Comparison of ENCODE assay signal across 1 cellular context in genomic region chr5:149063017-149063687, GRCh38.
TF ChIP-seq lines count a peak whose summit lies in the region.

Gene SH3TC2 (minus strand): TSS chr5:149063062. CDS start chr5:149063022, 40 bp downstream.

TF ChIP-seq in IMR-90, 13 proteins besides CTCF, POLR2A, EP300 and RAD21 (continued from another document):
- TF ChIP-seq, protein P1, sequence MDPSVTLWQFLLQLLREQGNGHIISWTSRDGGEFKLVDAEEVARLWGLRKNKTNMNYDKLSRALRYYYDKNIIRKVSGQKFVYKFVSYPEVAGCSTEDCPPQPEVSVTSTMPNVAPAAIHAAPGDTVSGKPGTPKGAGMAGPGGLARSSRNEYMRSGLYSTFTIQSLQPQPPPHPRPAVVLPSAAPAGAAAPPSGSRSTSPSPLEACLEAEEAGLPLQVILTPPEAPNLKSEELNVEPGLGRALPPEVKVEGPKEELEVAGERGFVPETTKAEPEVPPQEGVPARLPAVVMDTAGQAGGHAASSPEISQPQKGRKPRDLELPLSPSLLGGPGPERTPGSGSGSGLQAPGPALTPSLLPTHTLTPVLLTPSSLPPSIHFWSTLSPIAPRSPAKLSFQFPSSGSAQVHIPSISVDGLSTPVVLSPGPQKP (IDR thresholded peaks at IDR 0.05; ENCODE audit: borderline replicate concordance, low read depth, low read length): no peak
- TF ChIP-seq RFX5 (IDR thresholded peaks at IDR 0.05; ENCODE audit: low read depth, low read length): no peak
